Comparison of ENCODE assay signal across 11 cellular contexts in genomic region chr1:33372162-33372561, GRCh38. TPM values are rescaled to one million over a fixed set of nuclear protein-coding genes. Genes with fewer than 3 reads are reported as not detected.
"Had no signal": no experiment of that assay in that cellular context is flagged by ENCODE, and none has a peak within 500 bp of the region (broad histone marks: within the 10 kb centered on the region; RNA-seq: fewer than 3 reads in every experiment).

No MANE protein-coding gene starts in this region.

- ATAC-seq: HCT116, HepG2, K562 had no signal

- H3K4me2 ChIP-seq: GM23338 had no signal

- H3K9me3 ChIP-seq: HAP-1 had no signal

- H3K4me1 ChIP-seq: HAP-1 had no signal

- H3K36me3 ChIP-seq: HAP-1 had no signal

- H3K4me3 ChIP-seq: GM23338, HAP-1, K562 had no signal

- H2AFZ ChIP-seq: GM23338 had no signal

- DNase-seq: HFFc6, KG1 had no signal

- H3K27ac ChIP-seq: HL-60 had no signal

RNA-seq across cellular contexts. Expression of gene A3GALT2, which starts 51.3 kb away (rescaled TPM):
- total RNA-seq: GM23338, H4, H7, HepG2, HFFc6, HT1080, K562 had no signal
- polyA plus RNA-seq: GM23338, HepG2, K562 had no signal
